In genomic region chr16:81778231-81778630, GRCh38 we compare ENCODE assay signal across 10 cellular contexts. TPM values are rescaled to one million over a fixed set of nuclear protein-coding genes. Genes with fewer than 3 reads are reported as not detected.
A peak's percentile ranks its signal among the peaks of the same experiment; 100 is the strongest.
DNase-seq lines count a peak whose midpoint lies in the region; ATAC-seq and TF ChIP-seq lines count a peak whose summit lies in the region.
"Had no signal": no experiment of that assay in that cellular context is flagged by ENCODE, and none has a peak within 500 bp of the region (broad histone marks: within the 10 kb centered on the region; RNA-seq: fewer than 3 reads in every experiment).

No MANE protein-coding gene starts in this region.

- CTCF ChIA-PET in CD8-positive, alpha-beta T cell (lab: Charles Lee): interaction anchor here (1.4 to 1.6 kb wide), 2 partner anchors 96 to 108 kb away, joined by 4 to 7 read pairs; no protein-coding TSS in a partner anchor
- CTCF ChIA-PET in naive thymus-derived CD4-positive, alpha-beta T cell (lab: Charles Lee): interaction anchor here (0.6 kb wide), 1 partner anchor 607 kb away, joined by 3 read pairs; no protein-coding TSS in a partner anchor
- CTCF ChIA-PET in A673 (lab: Charles Lee): no interaction called here

- no peak for TF ChIP-seq CTCF in CD8-positive, alpha-beta T cell (IDR thresholded peaks at IDR 0.05)
- no peak for TF ChIP-seq CTCF in testis (IDR thresholded peaks at IDR 0.05)
- no peak for TF ChIP-seq CTCF in A673 (conservative IDR thresholded peaks at IDR 0.05; ENCODE audit: low read depth, low read length)

- no peaks in the 10 kb centered on the region for H3K27me3 ChIP-seq in CD8-positive, alpha-beta T cell (ENCODE audit: insufficient read depth, low read length)
- peaks cover 53% of the 10 kb centered on the region for H3K27me3 ChIP-seq in HUES6 (ENCODE audit: control insufficient read depth, insufficient read depth, low read length)
- peaks cover 0 to 3% of the 10 kb centered on the region in 2 donors for H3K27me3 ChIP-seq in naive thymus-derived CD4-positive, alpha-beta T cell (ENCODE audit: control insufficient read depth in 2 of 2, insufficient read depth in 2 of 2, low read length in 2 of 2)
- H3K27me3 ChIP-seq in testis: no peaks in the 10 kb centered on the region
- H3K27me3 ChIP-seq in A673 (replicated peaks; ENCODE audit: insufficient read depth, low read depth, low read length, poor library complexity): peaks cover 21% of the 10 kb centered on the region

- intact Hi-C loops in CD8-positive, alpha-beta T cell (cut with DNase I, micrococcal nuclease): no loop called here
- intact Hi-C loops in naive thymus-derived CD4-positive, alpha-beta T cell (cut with micrococcal nuclease): loop anchor here in 1 of 2 donors (5.0 kb wide), 1 partner anchor 146 kb away; no protein-coding TSS in a partner anchor
- intact Hi-C loops in testis (cut with DNase I; ENCODE audit: low total_unique reads) (no loop called here), A673 (cut with micrococcal nuclease; ENCODE audit: unreplicated experiment) (no loop called here)

- H3K4me3 ChIP-seq in CD8-positive, alpha-beta T cell (ENCODE audit: low read depth, low read length): no peak overlapping the region
- H3K4me3 ChIP-seq in HUES6 (ENCODE audit: low read depth, low read length) (peak overlapping the region; percentile 74), testis (no peak overlapping the region), A673 (ENCODE audit: low read depth, low read length, poor library complexity, severe bottlenecking) (no peak overlapping the region)
- no peak overlapping the region for H3K4me3 ChIP-seq in naive thymus-derived CD4-positive, alpha-beta T cell (ENCODE audit: low read length)

- no peak overlapping the region for H3K27ac ChIP-seq in CD8-positive, alpha-beta T cell (ENCODE audit: low read depth, low read length)
- H3K27ac ChIP-seq in HUES6 (ENCODE audit: low read depth, low read length) (no peak overlapping the region), testis (no peak overlapping the region), A673 (ENCODE audit: low read depth, low read length, poor library complexity, severe bottlenecking) (no peak overlapping the region)
- H3K27ac ChIP-seq in naive thymus-derived CD4-positive, alpha-beta T cell (ENCODE audit: low read depth, low read length): no peak overlapping the region
- H3K27ac ChIP-seq: dorsolateral prefrontal cortex, tibial artery had no signal

- peaks cover 29% of the 10 kb centered on the region for H3K27me3 Mint-ChIP-seq in CD8-positive, alpha-beta T cell (ENCODE audit: low read depth)
- peaks cover 61% of the 10 kb centered on the region for H3K27me3 Mint-ChIP-seq in activated naive CD8-positive, alpha-beta T cell treated with anti-CD3 and anti-CD28 coated beads for 36 hours
- H3K27me3 Mint-ChIP-seq in naive thymus-derived CD4-positive, alpha-beta T cell: peaks cover 30 to 59% (median 44%) of the 10 kb centered on the region in 5 donors

- no peak for TF ChIP-seq POLR2A in testis (IDR thresholded peaks at IDR 0.05)

- no peaks in the 10 kb centered on the region for H3K9me3 ChIP-seq in CD8-positive, alpha-beta T cell (ENCODE audit: low read length)
- no peaks in the 10 kb centered on the region for H3K9me3 ChIP-seq in HUES6 (ENCODE audit: control insufficient read depth, insufficient read depth, low read depth, low read length)
- H3K9me3 ChIP-seq in naive thymus-derived CD4-positive, alpha-beta T cell (ENCODE audit: control insufficient read depth in 2 of 3, low read length in 3 of 3): no peaks in the 10 kb centered on the region
- H3K9me3 ChIP-seq in testis: no peaks in the 10 kb centered on the region
- H3K9me3 ChIP-seq in A673 (ENCODE audit: low read depth, low read length, poor library complexity, severe bottlenecking): no peaks in the 10 kb centered on the region
- H3K9me3 ChIP-seq: tibial artery had no signal

- DNase-seq in CD8-positive, alpha-beta T cell: no peak
- DNase-seq in activated naive CD8-positive, alpha-beta T cell treated with anti-CD3 and anti-CD28 coated beads for 36 hours: no peak
- no peak for DNase-seq in naive thymus-derived CD4-positive, alpha-beta T cell
- DNase-seq in testis (no peak), A673 (ENCODE audit: low spot score) (no peak), CD1c-positive myeloid dendritic cell (ENCODE audit: extremely low spot score) (no peak)
- no peak for DNase-seq in stimulated activated CD4-positive, alpha-beta T cell treated with anti-CD3 and anti-CD28 coated beads, Interleukin-12 subunit alpha, Interleukin-12 subunit beta, amount 100 ng/mL, for 4 hours

- H3K9ac ChIP-seq in HUES6 (ENCODE audit: low read length): no peak overlapping the region

- no peaks in the 10 kb centered on the region for H3K36me3 ChIP-seq in CD8-positive, alpha-beta T cell (ENCODE audit: insufficient read depth, low read length)
- no peaks in the 10 kb centered on the region for H3K36me3 ChIP-seq in HUES6 (ENCODE audit: control insufficient read depth, insufficient read depth, low read length)
- no peaks in the 10 kb centered on the region for H3K36me3 ChIP-seq in naive thymus-derived CD4-positive, alpha-beta T cell (ENCODE audit: control insufficient read depth in 2 of 3, insufficient read depth in 3 of 3, low read length in 3 of 3)
- no peaks in the 10 kb centered on the region for H3K36me3 ChIP-seq in testis (ENCODE audit: low read depth, missing control alignments)
- no peaks in the 10 kb centered on the region for H3K36me3 ChIP-seq in A673 (ENCODE audit: insufficient read depth, low read length, poor library complexity, severe bottlenecking)
- H3K36me3 ChIP-seq: tibial artery had no signal

- no TSS peak for BruUV-seq in A673 (replicated peaks; lab: Mats Ljungman, UMichigan)

- H3K36me3 Mint-ChIP-seq in CD8-positive, alpha-beta T cell: no peaks in the 10 kb centered on the region
- no peaks in the 10 kb centered on the region for H3K36me3 Mint-ChIP-seq in activated naive CD8-positive, alpha-beta T cell treated with anti-CD3 and anti-CD28 coated beads for 36 hours
- peaks cover 0 to 3% (median 0%) of the 10 kb centered on the region in 5 donors for H3K36me3 Mint-ChIP-seq in naive thymus-derived CD4-positive, alpha-beta T cell

- POLR2A ChIA-PET in CD8-positive, alpha-beta T cell (lab: Charles Lee): no interaction called here
- POLR2A ChIA-PET in naive thymus-derived CD4-positive, alpha-beta T cell (lab: Charles Lee): no interaction called here
- POLR2A ChIA-PET in A673 (lab: Charles Lee; ENCODE audit: low non-redundant PET): no interaction called here

- H3K4me1 Mint-ChIP-seq in CD8-positive, alpha-beta T cell (ENCODE audit: low read depth): peaks cover 14% of the 10 kb centered on the region
- H3K4me1 Mint-ChIP-seq in activated naive CD8-positive, alpha-beta T cell treated with anti-CD3 and anti-CD28 coated beads for 36 hours: peaks cover 7% of the 10 kb centered on the region
- H3K4me1 Mint-ChIP-seq in naive thymus-derived CD4-positive, alpha-beta T cell: peaks cover 0 to 23% (median 21%) of the 10 kb centered on the region in 7 donors

- WGBS in testis, 2 donors: 58 to 63% methylated on average over 6 of the region's 6 CpGs

- H3K4me3 Mint-ChIP-seq in CD8-positive, alpha-beta T cell: peak overlapping the region; percentile 75
- H3K4me3 Mint-ChIP-seq in activated naive CD8-positive, alpha-beta T cell treated with anti-CD3 and anti-CD28 coated beads for 36 hours: peak overlapping the region; percentile 76
- H3K4me3 Mint-ChIP-seq in naive thymus-derived CD4-positive, alpha-beta T cell: peak overlapping the region; percentile 12 to 85 (median 76)

- H3K4me1 ChIP-seq in CD8-positive, alpha-beta T cell (ENCODE audit: insufficient read depth, low read length): peaks cover 6% of the 10 kb centered on the region
- H3K4me1 ChIP-seq in HUES6 (ENCODE audit: control insufficient read depth, insufficient read depth, low read length): no peaks in the 10 kb centered on the region
- H3K4me1 ChIP-seq in naive thymus-derived CD4-positive, alpha-beta T cell (ENCODE audit: control insufficient read depth in 2 of 2, insufficient read depth in 2 of 2, low read length in 2 of 2): peaks cover 0 to 8% of the 10 kb centered on the region in 2 donors
- H3K4me1 ChIP-seq in testis: no peaks in the 10 kb centered on the region
- H3K4me1 ChIP-seq in A673 (ENCODE audit: insufficient read depth, low read length, poor library complexity, severe bottlenecking): peaks cover 3% of the 10 kb centered on the region

- ATAC-seq in CD8-positive, alpha-beta T cell: no peak
- no peak for ATAC-seq in naive thymus-derived CD4-positive, alpha-beta T cell

- no peaks in the 10 kb centered on the region for H3K9me3 Mint-ChIP-seq in CD8-positive, alpha-beta T cell
- H3K9me3 Mint-ChIP-seq in activated naive CD8-positive, alpha-beta T cell treated with anti-CD3 and anti-CD28 coated beads for 36 hours: no peaks in the 10 kb centered on the region
- H3K9me3 Mint-ChIP-seq in naive thymus-derived CD4-positive, alpha-beta T cell: no peaks in the 10 kb centered on the region

- H3K27ac Mint-ChIP-seq in CD8-positive, alpha-beta T cell: no peak overlapping the region
- no peak overlapping the region for H3K27ac Mint-ChIP-seq in activated naive CD8-positive, alpha-beta T cell treated with anti-CD3 and anti-CD28 coated beads for 36 hours
- peak overlapping the region in 1 of 9 donors; percentile 72 for H3K27ac Mint-ChIP-seq in naive thymus-derived CD4-positive, alpha-beta T cell

RNA-seq across cellular contexts. Expression of gene PLCG2, which starts 0.9 kb away (rescaled TPM):
- 10 to 100 TPM in 1 of 2 experiments, 1 to 10 TPM in 1; 7.6 to 10.2 TPM for total RNA-seq in CD8-positive, alpha-beta T cell
- total RNA-seq in activated naive CD8-positive, alpha-beta T cell treated with anti-CD3 and anti-CD28 coated beads for 36 hours: 1 to 10 TPM; 7.7 to 8.1 TPM
- 10 to 100 TPM in 2 of 5 experiments, 1 to 10 TPM in 3; 1.4 to 85.8 (median 5.9) TPM for total RNA-seq in naive thymus-derived CD4-positive, alpha-beta T cell
- under 1 TPM; 0.07 to 0.33 TPM for polyA plus RNA-seq in naive thymus-derived CD4-positive, alpha-beta T cell
- total RNA-seq in testis: 10 to 100 TPM in 1 of 2 donors, 1 to 10 TPM in 1; 8.0 to 11.3 TPM
- 6.8 TPM for polyA plus RNA-seq in testis (ENCODE audit: insufficient read depth, low read depth, low replicate concordance)
- total RNA-seq in A673 (2021): 5.6 and 9.6 TPM in 2 replicates
